18 cellular contexts compared by ENCODE assay signal in the genomic region with DNA sequence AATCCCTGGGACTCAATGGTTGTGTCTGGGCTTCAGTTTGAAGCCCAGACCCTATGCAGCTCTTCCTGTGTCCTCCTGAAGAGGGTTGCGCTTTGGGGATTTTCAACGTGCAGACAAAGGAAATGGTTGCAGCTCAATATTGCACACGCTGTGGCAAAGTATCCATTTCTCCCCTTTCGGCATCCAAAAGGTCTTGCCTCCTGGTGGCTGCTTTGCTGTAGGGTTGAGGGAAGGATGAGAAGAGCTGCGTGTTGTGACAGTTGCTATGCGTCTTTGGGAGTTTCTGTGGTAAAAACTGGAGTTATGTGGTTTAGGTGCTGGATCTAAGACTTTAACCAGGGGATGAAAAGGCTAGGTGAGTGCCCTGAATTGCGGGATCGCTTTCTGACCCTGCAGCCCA.
"Had no signal": no experiment of that assay in that cellular context is flagged by ENCODE, and none has a peak within 500 bp of the region (broad histone marks: within the 10 kb centered on the region; RNA-seq: fewer than 3 reads in every experiment).

No MANE protein-coding gene starts in this region.

- FAIRE-seq: frontal cortex had no signal

- H3K27ac ChIP-seq: colonic mucosa, heart left ventricle, neutrophil, sigmoid colon had no signal

- H3K4me1 Mint-ChIP-seq: naive B cell had no signal

- H3K4me3 Mint-ChIP-seq: naive B cell; stimulated activated effector memory CD8-positive, alpha-beta T cell treated with anti-CD3 and anti-CD28 coated beads, Interleukin-12 subunit alpha, Interleukin-12 subunit beta, amount 100 ng/mL, for 72 hours had no signal

- DNase-seq: activated CD8-positive, alpha-beta memory T cell treated with anti-CD3 and anti-CD28 coated beads for 24 hours; activated CD8-positive, alpha-beta memory T cell treated with anti-CD3 and anti-CD28 coated beads, Interleukin-2, amount 50 U/mL, for 48 hours; activated gamma-delta T cell; amniotic stem cell; central memory CD4-positive, alpha-beta T cell; colonic mucosa; heart left ventricle; left ventricle myocardium superior; mucosa of descending colon; naive B cell; sigmoid colon; stimulated activated CD4-positive, alpha-beta T cell treated with anti-CD3 and anti-CD28 coated beads, Interleukin-4, amount 100 ng/mL, for 24 hours; T-helper 1 cell had no signal

- H3K27me3 ChIP-seq: colonic mucosa, heart left ventricle, neutrophil, sigmoid colon had no signal

- ATAC-seq: activated CD4-positive, CD25-positive, alpha-beta regulatory T cell treated with anti-CD3 and anti-CD28 coated beads, Interleukin-2, amount 50 U/mL, for 24 hours; heart left ventricle; left ventricle myocardium superior; mucosa of descending colon had no signal

- H3K4me3 ChIP-seq: colonic mucosa, heart left ventricle, mucosa of descending colon, sigmoid colon had no signal

- H3K27me3 Mint-ChIP-seq: naive B cell had no signal

- H3K36me3 Mint-ChIP-seq: stimulated activated effector memory CD8-positive, alpha-beta T cell treated with anti-CD3 and anti-CD28 coated beads, Interleukin-12 subunit alpha, Interleukin-12 subunit beta, amount 100 ng/mL, for 72 hours had no signal

- H3K4me1 ChIP-seq: colonic mucosa, sigmoid colon had no signal

- H3K9me3 ChIP-seq: colonic mucosa, neutrophil had no signal

- H3K36me3 ChIP-seq: colonic mucosa, heart left ventricle, neutrophil, sigmoid colon had no signal

- H3K27ac Mint-ChIP-seq: activated naive CD4-positive, alpha-beta T cell treated with anti-CD3 and anti-CD28 coated beads, Interleukin-2, amount 50 U/mL, for 72 hours; naive B cell; stimulated activated effector memory CD8-positive, alpha-beta T cell treated with anti-CD3 and anti-CD28 coated beads, Interleukin-12 subunit alpha, Interleukin-12 subunit beta, amount 100 ng/mL, for 72 hours had no signal
